In genomic region chr5:133921069-133921468, GRCh38 we compare ENCODE assay signal across 27 cellular contexts.
"Had no signal": no experiment of that assay in that cellular context is flagged by ENCODE, and none has a peak within 500 bp of the region (broad histone marks: within the 10 kb centered on the region; RNA-seq: fewer than 3 reads in every experiment).

No MANE protein-coding gene starts in this region.

- H3K9me3 ChIP-seq: Peyer's patch, SJCRH30, SK-N-SH had no signal

- H3K27ac ChIP-seq: Peyer's patch, RWPE1, SJCRH30, VCaP had no signal

- H3K27me3 ChIP-seq: Peyer's patch, SJCRH30 had no signal

- H3K9me3 Mint-ChIP-seq: activated naive CD4-positive, alpha-beta T cell treated with anti-CD3 and anti-CD28 coated beads, Interleukin-2, amount 10 ng/mL, durations not matched to agents 7 days and 5 days; activated T-cell treated with anti-CD3 and anti-CD28 coated beads, Interleukin-2, amount 50 U/mL, for 24 hours; central memory CD8-positive, alpha-beta T cell had no signal

- H3K4me3 Mint-ChIP-seq: activated naive CD4-positive, alpha-beta T cell treated with anti-CD3 and anti-CD28 coated beads, Interleukin-2, amount 10 ng/mL, durations not matched to agents 7 days and 5 days; activated T-cell treated with anti-CD3 and anti-CD28 coated beads, Interleukin-2, amount 50 U/mL, for 24 hours; brain; central memory CD8-positive, alpha-beta T cell had no signal

- H3K4me1 Mint-ChIP-seq: activated naive CD4-positive, alpha-beta T cell treated with anti-CD3 and anti-CD28 coated beads, Interleukin-2, amount 10 ng/mL, durations not matched to agents 7 days and 5 days; central memory CD8-positive, alpha-beta T cell had no signal

- DNase-seq: activated CD4-positive, alpha-beta T cell treated with anti-CD3 and anti-CD28 coated beads, Interleukin-2, amount 50 U/mL, for 1 hour; activated CD4-positive, CD25-positive, alpha-beta regulatory T cell; activated CD8-positive, alpha-beta memory T cell treated with anti-CD3 and anti-CD28 coated beads, Interleukin-2, amount 50 U/mL, for 4 hours; activated gamma-delta T cell treated with Interleukin-2 at 50 U/mL for 16 hours; activated naive CD4-positive, alpha-beta T cell treated with anti-CD3 and anti-CD28 coated beads, Interleukin-2, amount 10 ng/mL, durations not matched to agents 7 days and 5 days; activated T-cell treated with anti-CD3 and anti-CD28 coated beads, Interleukin-2, amount 50 U/mL, for 24 hours; amygdala; IMR-90; KG1; NCI-H1048; NCI-H1694; NCI-H2029; NCI-H2107; NCI-H2171 treated with DMSO at 0.1 percent for 48 hours; NCI-H226; NCI-H526; NCI-H82; NK-92 treated with Interleukin-12 subunit alpha and Interleukin-12 subunit beta, amount 100 ng/mL, for 24 hours; Peyer's patch; Right ventricle myocardium superior; SJCRH30; SK-N-SH; T-helper 1 cell had no signal

- H3K27me3 Mint-ChIP-seq: activated T-cell treated with anti-CD3 and anti-CD28 coated beads, Interleukin-2, amount 50 U/mL, for 24 hours; brain had no signal

- H3K27ac Mint-ChIP-seq: activated naive CD4-positive, alpha-beta T cell treated with anti-CD3 and anti-CD28 coated beads, Interleukin-2, amount 10 ng/mL, durations not matched to agents 7 days and 5 days; activated T-cell treated with anti-CD3 and anti-CD28 coated beads, Interleukin-2, amount 50 U/mL, for 24 hours had no signal

- H3K36me3 Mint-ChIP-seq: activated naive CD4-positive, alpha-beta T cell treated with anti-CD3 and anti-CD28 coated beads, Interleukin-2, amount 10 ng/mL, durations not matched to agents 7 days and 5 days; brain had no signal
